In genomic region chr20:38134427-38135281, GRCh38 we compare ENCODE assay signal across 12 cellular contexts. TPM values are rescaled to one million over a fixed set of nuclear protein-coding genes. Genes with fewer than 3 reads are reported as not detected.
DNase-seq lines count a peak whose midpoint lies in the region; ATAC-seq, FAIRE-seq and TF ChIP-seq lines count a peak whose summit lies in the region.
"Had no signal": no experiment of that assay in that cellular context is flagged by ENCODE, and none has a peak within 500 bp of the region (broad histone marks: within the 10 kb centered on the region; RNA-seq: fewer than 3 reads in every experiment).

No MANE protein-coding gene starts in this region.

- H3K27me3 ChIP-seq in CD4-positive, alpha-beta T cell (ENCODE audit: control insufficient read depth, insufficient read depth, low read length), result no peaks in the 10 kb centered on the region
- no peaks in the 10 kb centered on the region for H3K27me3 ChIP-seq in HAP-1 (ENCODE audit: low read depth)
- H3K27me3 ChIP-seq: adrenal gland had no signal

- H3K27me3 Mint-ChIP-seq in mesothelial cell of epicardium (ENCODE audit: low read depth), result no peaks in the 10 kb centered on the region
- no peaks in the 10 kb centered on the region for H3K27me3 Mint-ChIP-seq in CD4-positive, alpha-beta T cell
- H3K27me3 Mint-ChIP-seq: CD4-positive, CD25-positive, alpha-beta regulatory T cell had no signal

- no peaks in the 10 kb centered on the region for H3K9me3 Mint-ChIP-seq in mesothelial cell of epicardium
- H3K9me3 Mint-ChIP-seq in CD4-positive, alpha-beta T cell, result no peaks in the 10 kb centered on the region

- peaks cover 5% of the 10 kb centered on the region for H3K36me3 Mint-ChIP-seq in mesothelial cell of epicardium
- H3K36me3 Mint-ChIP-seq in CD4-positive, alpha-beta T cell (ENCODE audit: low read depth), result no peaks in the 10 kb centered on the region
- H3K36me3 Mint-ChIP-seq: CD4-positive, CD25-positive, alpha-beta regulatory T cell had no signal

- H3K4me3 ChIP-seq in HAP-1, result no peak overlapping the region
- H3K4me3 ChIP-seq: adrenal gland had no signal

- H3K9me3 ChIP-seq in CD4-positive, alpha-beta T cell (ENCODE audit: control insufficient read depth, low read length), result no peaks in the 10 kb centered on the region
- no peaks in the 10 kb centered on the region for H3K9me3 ChIP-seq in HAP-1
- H3K9me3 ChIP-seq: adrenal gland had no signal

- TF ChIP-seq CTCF in C4-2B (conservative IDR thresholded peaks at IDR 0.05) (no peak), mesothelial cell of epicardium (IDR thresholded peaks at IDR 0.05; ENCODE audit: unreplicated experiment) (no peak)
- TF ChIP-seq CTCF in CD4-positive, alpha-beta T cell (IDR thresholded peaks at IDR 0.05), result no peak

- peak overlapping the region; percentile 80 for H3K27ac Mint-ChIP-seq in mesothelial cell of epicardium
- no peak overlapping the region for H3K27ac Mint-ChIP-seq in CD4-positive, alpha-beta T cell
- H3K27ac Mint-ChIP-seq: CD4-positive, CD25-positive, alpha-beta regulatory T cell had no signal

- no peaks in the 10 kb centered on the region for H3K4me1 ChIP-seq in HAP-1

- H3K4me3 Mint-ChIP-seq in mesothelial cell of epicardium, result no peak overlapping the region
- no peak overlapping the region for H3K4me3 Mint-ChIP-seq in CD4-positive, alpha-beta T cell
- H3K4me3 Mint-ChIP-seq: CD4-positive, CD25-positive, alpha-beta regulatory T cell had no signal

- POLR2A ChIA-PET in CD4-positive, alpha-beta T cell (lab: Charles Lee), result no interaction called here

- intact Hi-C loops in CD4-positive, alpha-beta T cell (cut with DNase I, micrococcal nuclease), result no loop called here

- no peak for ATAC-seq in CD4-positive, alpha-beta T cell (ENCODE audit: poor library complexity)
- no peak for ATAC-seq in GM21619 (IDR thresholded peaks at IDR 0.05; ENCODE audit: unreplicated experiment)

- in situ Hi-C loops in HAP-1 (cut with MboI; ENCODE audit: low sequenced_read_pairs), result no loop called here

- H3K36me3 ChIP-seq in HAP-1 (replicated peaks), result no peaks in the 10 kb centered on the region

- DNase-seq in RCC 7860 (ENCODE audit: low spot score) (peak; percentile 94), dermis blood vessel endothelial cell (peak; percentile 91), mesothelial cell of epicardium (ENCODE audit: low spot score in 2 of 2, unreplicated experiment in 2 of 2) (no peak), HAP-1 (ENCODE audit: low spot score in 2 of 2) (no peak), NCI-H128 (lab: John Stamatoyannopoulos, UW; ENCODE audit: unreplicated experiment) (no peak)
- no peak for DNase-seq in CD4-positive, alpha-beta T cell
- DNase-seq: stimulated activated CD4-positive, alpha-beta T cell treated with anti-CD3 and anti-CD28 coated beads, Interleukin-2, amount 100 ng/mL, for 24 hours had no signal

- FAIRE-seq in RCC 7860 (lab: Jason Lieb, UNC), result peak; percentile 77

- H3K27ac ChIP-seq in C4-2B, result peak overlapping the region; percentile 21
- no peak overlapping the region for H3K27ac ChIP-seq in CD4-positive, alpha-beta T cell (ENCODE audit: low read depth, low read length)
- H3K27ac ChIP-seq: RWPE1 had no signal

- peaks cover 33% of the 10 kb centered on the region for H3K4me1 Mint-ChIP-seq in mesothelial cell of epicardium
- H3K4me1 Mint-ChIP-seq in CD4-positive, alpha-beta T cell (ENCODE audit: low read depth), result no peaks in the 10 kb centered on the region

- CTCF ChIA-PET in CD4-positive, alpha-beta T cell (lab: Charles Lee), result no interaction called here

RNA-seq across cellular contexts. Expression of gene TGM2, which starts 30.4 kb away (rescaled TPM):
- total RNA-seq in dermis blood vessel endothelial cell, result 401 and 1,564 TPM in 2 replicates
- total RNA-seq in mesothelial cell of epicardium, result 32.4 to 35.7 TPM (median 35.3 TPM) in 3 replicates
- total RNA-seq in CD4-positive, alpha-beta T cell, result under 1 TPM; 0.06 to 0.27 TPM
- total RNA-seq: CD4-positive, CD25-positive, alpha-beta regulatory T cell had no signal

Comparison
In these comparisons a context has a peak if more than half of its experiments do, and no peak if none do; other contexts are left out.
1. DNase-seq: peak in RCC 7860 (single experiment) and dermis blood vessel endothelial cell (single experiment); none in mesothelial cell of epicardium (0 of 2), CD4-positive, alpha-beta T cell (0 of 10), HAP-1 (0 of 2) and NCI-H128 (single experiment).
2. RNA of gene TGM2, which starts 30.4 kb away (total RNA-seq): 401 to 1,564 TPM in dermis blood vessel endothelial cell and 32.4 to 35.7 TPM in mesothelial cell of epicardium; 0.06 to 0.27 TPM in CD4-positive, alpha-beta T cell; every median in the first group is over 10 times any median in the second.